ENCODE assay signal across 8 cellular contexts in the genomic region with DNA sequence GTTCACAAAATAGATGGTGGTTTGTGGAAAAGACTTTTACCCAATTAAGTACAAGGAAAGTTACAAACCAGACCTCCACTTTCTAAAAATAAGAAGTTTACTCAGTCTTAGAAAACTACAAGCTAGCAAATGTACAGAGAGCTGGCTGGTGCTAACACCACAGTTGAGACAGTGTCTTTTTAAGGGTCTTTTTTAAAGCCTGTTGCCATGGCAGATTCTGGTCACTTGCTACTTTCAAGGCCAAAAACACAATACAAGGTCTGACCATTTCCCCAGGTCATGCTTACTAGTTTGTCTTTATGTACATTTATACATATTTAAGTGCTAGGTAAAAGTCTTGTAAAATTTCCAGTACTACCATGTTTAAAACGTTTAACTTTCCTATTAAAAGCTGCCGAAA. TPM values are rescaled to one million over a fixed set of nuclear protein-coding genes. Genes with fewer than 3 reads are reported as not detected.
DNase-seq lines count a peak whose midpoint lies in the region; ATAC-seq, FAIRE-seq and TF ChIP-seq lines count a peak whose summit lies in the region.

No MANE protein-coding gene starts in this region.

- no peaks in the 10 kb centered on the region for H3K27me3 ChIP-seq in cardiac muscle cell
- no peaks in the 10 kb centered on the region for H3K27me3 ChIP-seq in lung (ENCODE audit: control insufficient read depth, insufficient read depth)
- no peaks in the 10 kb centered on the region for H3K27me3 ChIP-seq in upper lobe of left lung

- no peak for FAIRE-seq in HTR-8/SVneo (lab: Jason Lieb, UNC)

- intact Hi-C loops in left cardiac atrium (cut with DNase I), result loop anchor here (5.0 to 10.0 kb wide), 4 partner anchors 141 to 758 kb away; no protein-coding TSS in a partner anchor

- no peaks in the 10 kb centered on the region for H3K9me3 ChIP-seq in cardiac muscle cell (ENCODE audit: low read depth)
- H3K9me3 ChIP-seq in lung (ENCODE audit: control insufficient read depth in 2 of 2, insufficient read depth in 1 of 2, low read length in 1 of 2), result peaks cover 0 to 2% of the 10 kb centered on the region in 2 donors
- no peaks in the 10 kb centered on the region for H3K9me3 ChIP-seq in upper lobe of left lung

- H3K4me1 ChIP-seq in cardiac muscle cell (ENCODE audit: low read depth) (peaks cover 15% of the 10 kb centered on the region), lung (ENCODE audit: control insufficient read depth in 2 of 2, insufficient read depth in 2 of 2, low read length in 2 of 2) (peaks cover 0 to 4% of the 10 kb centered on the region in 2 donors), upper lobe of left lung (peaks cover 0 to 17% (median 8%) of the 10 kb centered on the region in 4 donors)

- in situ Hi-C loops in astrocyte of the spinal cord (cut with HindIII; ENCODE audit: low sequenced_read_pairs), result no loop called here

- ATAC-seq in left cardiac atrium (no peak), lung (ENCODE audit: insufficient read depth, low FRiP score) (no peak), upper lobe of left lung (ENCODE audit: low FRiP score in 2 of 2) (no peak), GM18868 (IDR thresholded peaks at IDR 0.05; ENCODE audit: unreplicated experiment) (no peak), GM19463 (IDR thresholded peaks at IDR 0.05; ENCODE audit: unreplicated experiment) (no peak)

- H3K27ac ChIP-seq in cardiac muscle cell (peak overlapping the region; percentile 99), lung (ENCODE audit: low read depth in 1 of 2, low read length in 1 of 2) (peak overlapping the region; percentile 67 to 100), upper lobe of left lung (peak overlapping the region; percentile 98 to 100 (median 99))

- WGBS in lung, 2 donors, result 11 to 28% methylated on average over 2 of the region's 2 CpGs
- 9 to 13% methylated on average over 2 of the region's 2 CpGs for WGBS in upper lobe of left lung, 2 donors

- H3K36me3 ChIP-seq in cardiac muscle cell (peaks cover 17% of the 10 kb centered on the region), lung (ENCODE audit: control insufficient read depth in 2 of 2, insufficient read depth in 2 of 2, low read length in 2 of 2) (peaks cover 1 to 6% of the 10 kb centered on the region in 2 donors), upper lobe of left lung (peaks cover 0 to 31% (median 2%) of the 10 kb centered on the region in 4 donors)

- H3K4me3 ChIP-seq in cardiac muscle cell, result peak overlapping the region; percentile 99
- peak overlapping the region; percentile 94 for H3K4me3 ChIP-seq in astrocyte of the spinal cord (ENCODE audit: low read depth, low read length)
- peak overlapping the region; percentile 58 for H3K4me3 ChIP-seq in lung
- peak overlapping the region; percentile 63 to 87 (median 78) for H3K4me3 ChIP-seq in upper lobe of left lung

- peak in 1 of 4 donors; percentile 14 for TF ChIP-seq POLR2A in upper lobe of left lung (IDR thresholded peaks at IDR 0.05)

- DNase-seq in cardiac muscle cell (ENCODE audit: low read depth in 1 of 2, low spot score in 1 of 2) (no peak), left cardiac atrium (no peak), astrocyte of the spinal cord (ENCODE audit: low read depth, low spot score) (no peak), lung (ENCODE audit: low spot score) (no peak), upper lobe of left lung (no peak), HTR-8/SVneo (ENCODE audit: insufficient read length, low spot score) (no peak)

- TF ChIP-seq CTCF in cardiac muscle cell (IDR thresholded peaks at IDR 0.05; ENCODE audit: low read depth, low read length), result no peak
- TF ChIP-seq CTCF in astrocyte of the spinal cord (IDR thresholded peaks at IDR 0.05; ENCODE audit: low read depth, low read length), result no peak
- TF ChIP-seq CTCF in lung (IDR thresholded peaks at IDR 0.05; ENCODE audit: control extremely low read depth, extremely low read depth), result no peak
- TF ChIP-seq CTCF in upper lobe of left lung (IDR thresholded peaks at IDR 0.05), result no peak

- TF ChIP-seq EP300 in upper lobe of left lung (IDR thresholded peaks at IDR 0.05), result no peak

RNA-seq across cellular contexts. Expression of gene BTG1, which starts 2.4 kb away (rescaled TPM):
- total RNA-seq in cardiac muscle cell, result 46.4 and 61.2 TPM in 2 replicates
- polyA plus RNA-seq in cardiac muscle cell, result 219 and 277 TPM in 2 replicates
- 100 to 1,000 TPM; 121 to 152 TPM for total RNA-seq in left cardiac atrium
- total RNA-seq in lung, result 100 to 1,000 TPM; 128 to 147 TPM
- 10 to 100 TPM; 38.4 to 50.9 TPM for polyA plus RNA-seq in lung
- 100 to 1,000 TPM in 3 of 6 donors, 10 to 100 TPM in 3; 31.4 to 177 (median 87.0) TPM for total RNA-seq in upper lobe of left lung
